8 cellular contexts compared by ENCODE assay signal in genomic region chr19:7099597-7099921, GRCh38. TPM values are rescaled to one million over a fixed set of nuclear protein-coding genes. Genes with fewer than 3 reads are reported as not detected.
DNase-seq lines count a peak whose midpoint lies in the region; ATAC-seq and TF ChIP-seq lines count a peak whose summit lies in the region.

No MANE protein-coding gene starts in this region.

- H3K27ac ChIP-seq in ACC112 (ENCODE audit: low read depth, low read length) (peak overlapping the region; percentile 90; the same call in 1 of the 2 replicates), Karpas-422 (ENCODE audit: low read length) (no peak overlapping the region)

- H3K36me3 Mint-ChIP-seq in chondrocyte (ENCODE audit: low read depth) (peaks cover 11% of the 10 kb centered on the region), nephron (ENCODE audit: low read depth) (peaks cover 30% of the 10 kb centered on the region)

- H3K79me2 ChIP-seq in ACC112 (ENCODE audit: control insufficient read depth, insufficient read depth, low read length, unreplicated experiment) (no peaks in the 10 kb centered on the region), Karpas-422 (ENCODE audit: low read length) (no peaks in the 10 kb centered on the region)

- H3K27me3 Mint-ChIP-seq in chondrocyte (ENCODE audit: low read depth) (no peaks in the 10 kb centered on the region), nephron (ENCODE audit: low read depth) (no peaks in the 10 kb centered on the region)

- H3K4me3 Mint-ChIP-seq in chondrocyte (ENCODE audit: unreplicated experiment), result peak overlapping the region; percentile 89
- peak overlapping the region; percentile 85 to 92 (median 91) for H3K4me3 Mint-ChIP-seq in nephron

- H4K20me1 ChIP-seq in Karpas-422 (ENCODE audit: insufficient read depth, low read depth, low read length), result no peaks in the 10 kb centered on the region

- peaks cover 6% of the 10 kb centered on the region; the same call in 1 of the 2 replicates for H3K9me3 ChIP-seq in Karpas-422 (ENCODE audit: low read length)

- ATAC-seq in HG03135 (IDR thresholded peaks at IDR 0.05; ENCODE audit: unreplicated experiment), result no peak

- H3K9me3 Mint-ChIP-seq in chondrocyte (ENCODE audit: low read depth) (peaks cover 24% of the 10 kb centered on the region), nephron (peaks cover 30% of the 10 kb centered on the region)

- H2AFZ ChIP-seq in ACC112 (ENCODE audit: low read length, unreplicated experiment), result no peak overlapping the region
- H2AFZ ChIP-seq in Karpas-422 (ENCODE audit: low read length), result peak overlapping the region; percentile 71; the same call in 1 of the 2 replicates

- no peaks in the 10 kb centered on the region for H3K9me2 ChIP-seq in Karpas-422 (replicated peaks; ENCODE audit: insufficient read depth, low read length)

- H3K4me1 ChIP-seq in ACC112 (ENCODE audit: control insufficient read depth, insufficient read depth, low read length, unreplicated experiment) (no peaks in the 10 kb centered on the region), Karpas-422 (ENCODE audit: low read length) (peaks cover 16% of the 10 kb centered on the region)

- H3K4me1 Mint-ChIP-seq in chondrocyte (ENCODE audit: low read depth), result peaks cover 9% of the 10 kb centered on the region
- peaks cover 4% of the 10 kb centered on the region for H3K4me1 Mint-ChIP-seq in nephron

- H3K4me2 ChIP-seq in Karpas-422 (ENCODE audit: low read depth, low read length, poor library complexity, severe bottlenecking), result peak overlapping the region; percentile 83

- peak overlapping the region; percentile 93 for H3K4me3 ChIP-seq in ACC112 (ENCODE audit: low read depth, low read length)
- peak overlapping the region; percentile 70 for H3K4me3 ChIP-seq in Karpas-422 (ENCODE audit: low read length)

- DNase-seq in Karpas-422 (no peak), chondrocyte (ENCODE audit: low spot score) (no peak), OCI-M2 (lab: John Stamatoyannopoulos, UW; ENCODE audit: unreplicated experiment) (no peak), midbrain (lab: John Stamatoyannopoulos, UW) (no peak), germinal center (ENCODE audit: low spot score) (no peak)

- H3K27me3 ChIP-seq in ACC112 (ENCODE audit: insufficient read depth, low read length) (no peaks in the 10 kb centered on the region), Karpas-422 (ENCODE audit: low read length) (no peaks in the 10 kb centered on the region)

- H3K36me3 ChIP-seq in ACC112 (ENCODE audit: insufficient read depth, low read length), result no peaks in the 10 kb centered on the region; the same call in 1 of the 2 replicates
- no peaks in the 10 kb centered on the region for H3K36me3 ChIP-seq in Karpas-422 (ENCODE audit: insufficient read depth, low read length)

- H3K27ac Mint-ChIP-seq in chondrocyte (ENCODE audit: unreplicated experiment) (peak overlapping the region; percentile 93), nephron (peak overlapping the region; percentile 95 to 99 (median 95))

- peak overlapping the region; percentile 82 for H3K9ac ChIP-seq in Karpas-422 (ENCODE audit: low read length)

- TF ChIP-seq CTCF in chondrocyte (IDR thresholded peaks at IDR 0.05) (no peak), nephron (IDR thresholded peaks at IDR 0.05; ENCODE audit: unreplicated experiment in 3 of 3) (no peak)

RNA-seq across cellular contexts. Expression of gene ZNF557, which starts 30.1 kb away (rescaled TPM):
- 13.4 and 14.4 TPM in 2 replicates for total RNA-seq in Karpas-422 (2014; rRNA removed; shearing (Covaris generic); ENCODE audit: low replicate concordance)
- 8.1 to 11.6 TPM (median 8.2 TPM) in 3 replicates for total RNA-seq in chondrocyte

RNA-seq across cellular contexts. Expression of gene MBD3L3, which starts 41.1 kb away (rescaled TPM):
- total RNA-seq in Karpas-422 (2014; rRNA removed; shearing (Covaris generic); ENCODE audit: low replicate concordance), result not detected in 2 replicates
- not detected in 3 replicates for total RNA-seq in chondrocyte

RNA-seq across cellular contexts. Expression of gene MBD3L2, which starts 50.4 kb away (rescaled TPM):
- not detected in 2 replicates for total RNA-seq in Karpas-422 (2014; rRNA removed; shearing (Covaris generic); ENCODE audit: low replicate concordance)
- total RNA-seq in chondrocyte, result not detected in 3 replicates

RNA-seq across cellular contexts. Expression of gene MBD3L4, which starts 59.6 kb away (rescaled TPM):
- not detected in 2 replicates for total RNA-seq in Karpas-422 (2014; rRNA removed; shearing (Covaris generic); ENCODE audit: low replicate concordance)
- total RNA-seq in chondrocyte, result not detected in 3 replicates
